Comparison of ENCODE assay signal across 9 cellular contexts in the genomic region with DNA sequence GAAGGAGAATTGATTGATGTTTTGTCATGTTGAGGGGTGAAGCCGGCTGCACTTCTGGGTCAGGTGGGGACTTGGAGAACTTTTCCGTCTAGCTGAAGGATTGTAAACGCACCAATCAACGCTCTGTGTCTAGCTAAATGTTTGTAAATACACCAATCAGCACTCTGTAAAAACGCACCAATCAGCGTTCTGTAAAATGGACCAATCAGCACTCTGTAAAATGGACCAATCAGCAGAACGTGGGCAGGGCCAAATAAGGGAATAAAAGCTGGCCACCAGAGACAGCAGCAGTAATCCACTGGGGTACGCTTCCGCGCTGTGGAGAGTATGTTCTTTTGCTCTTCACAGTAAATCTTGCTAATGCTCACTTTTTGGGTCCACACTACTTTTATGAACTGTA.
"Had no signal": no experiment of that assay in that cellular context is flagged by ENCODE, and none has a peak within 500 bp of the region (broad histone marks: within the 10 kb centered on the region; RNA-seq: fewer than 3 reads in every experiment).

No MANE protein-coding gene starts in this region.

- H3K4me3 ChIP-seq: GM23338 had no signal

- ATAC-seq: GM23338 had no signal

- H3K4me2 ChIP-seq: GM23338, KMS-11 had no signal

- H3K27ac ChIP-seq: HL-60, KMS-11 had no signal

- H3K9ac ChIP-seq: KMS-11 had no signal

- DNase-seq: H9, HCEC 1CT, Karpas-422, KBM-7 had no signal

- FAIRE-seq: H1, H54 had no signal

- H2AFZ ChIP-seq: GM23338 had no signal
